ENCODE assay signal across 16 cellular contexts in the genomic region with DNA sequence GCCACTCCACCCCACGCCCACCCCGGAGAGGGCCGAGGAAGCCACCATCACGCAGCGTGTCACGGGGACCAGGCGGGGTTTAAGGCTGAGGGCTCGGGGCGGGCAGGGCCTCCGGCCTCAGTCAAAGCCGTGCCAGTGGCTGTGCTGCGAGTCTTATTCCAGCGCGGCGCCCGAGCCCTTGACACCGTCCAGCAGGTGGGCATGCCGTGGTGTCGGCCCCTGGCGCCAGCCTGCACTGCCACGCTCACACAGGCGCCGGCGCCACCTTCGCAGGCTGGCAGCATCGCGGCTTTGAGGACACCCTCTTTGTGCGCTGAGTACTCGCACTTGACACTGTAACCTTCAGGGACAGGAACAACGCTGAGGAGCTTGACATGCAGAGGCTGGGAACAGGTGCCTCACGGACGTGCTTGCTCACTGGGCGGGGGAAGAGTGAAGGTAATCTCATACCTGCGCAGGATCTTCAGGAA.
"Had no signal": no experiment of that assay in that cellular context is flagged by ENCODE, and none has a peak within 500 bp of the region (broad histone marks: within the 10 kb centered on the region; RNA-seq: fewer than 3 reads in every experiment).

No MANE protein-coding gene starts in this region.

- H3K4me3 Mint-ChIP-seq: immature natural killer cell; natural killer cell; T-helper 2 cell treated with Interferon-gamma antibody and Interleukin-4, amounts not matched to agents 5 μg/mL and 100 μg/mL, for 36 hours had no signal

- H3K4me3 ChIP-seq: adrenal gland, esophagus squamous epithelium, heart right ventricle, spleen, tibial artery had no signal

- H3K36me3 ChIP-seq: adrenal gland, esophagus squamous epithelium, heart right ventricle, spleen, tibial artery had no signal

- H3K27me3 ChIP-seq: adrenal gland, esophagus squamous epithelium, heart right ventricle, spleen, tibial artery had no signal

- H3K9me3 Mint-ChIP-seq: activated naive CD4-positive, alpha-beta T cell treated with anti-CD3 and anti-CD28 coated beads, Interleukin-2, amount 50 U/mL, for 72 hours; immature natural killer cell; natural killer cell; T-helper 2 cell treated with Interferon-gamma antibody and Interleukin-4, amounts not matched to agents 5 μg/mL and 100 μg/mL, for 36 hours had no signal

- ATAC-seq: activated naive CD4-positive, alpha-beta T cell treated with anti-CD3 and anti-CD28 coated beads, Interleukin-2, amount 50 U/mL, for 72 hours; natural killer cell had no signal

- DNase-seq: activated CD4-positive, alpha-beta T cell treated with anti-CD3 and anti-CD28 coated beads, Interleukin-2, amount 50 U/mL, for 48 hours; activated gamma-delta T cell; adrenal gland; dermis blood vessel endothelial cell; effector memory CD4-positive, alpha-beta T cell; esophagus squamous epithelium; heart right ventricle; immature natural killer cell; mesendoderm; natural killer cell; stimulated activated naive CD4-positive, alpha-beta T cell; substantia nigra; tibial artery had no signal

- H3K4me1 Mint-ChIP-seq: immature natural killer cell had no signal

- H3K36me3 Mint-ChIP-seq: activated naive CD4-positive, alpha-beta T cell treated with anti-CD3 and anti-CD28 coated beads, Interleukin-2, amount 50 U/mL, for 72 hours; immature natural killer cell; natural killer cell had no signal

- H3K27ac Mint-ChIP-seq: immature natural killer cell; natural killer cell; T-helper 2 cell treated with Interferon-gamma antibody and Interleukin-4, amounts not matched to agents 5 μg/mL and 100 μg/mL, for 36 hours had no signal

- H3K4me1 ChIP-seq: adrenal gland, heart right ventricle, spleen, tibial artery had no signal

- H3K27ac ChIP-seq: adrenal gland, heart right ventricle, spleen, tibial artery had no signal

- H3K9me3 ChIP-seq: adrenal gland, esophagus squamous epithelium, heart right ventricle, spleen, tibial artery had no signal
